ENCODE assay signal across 7 cellular contexts in the genomic region with DNA sequence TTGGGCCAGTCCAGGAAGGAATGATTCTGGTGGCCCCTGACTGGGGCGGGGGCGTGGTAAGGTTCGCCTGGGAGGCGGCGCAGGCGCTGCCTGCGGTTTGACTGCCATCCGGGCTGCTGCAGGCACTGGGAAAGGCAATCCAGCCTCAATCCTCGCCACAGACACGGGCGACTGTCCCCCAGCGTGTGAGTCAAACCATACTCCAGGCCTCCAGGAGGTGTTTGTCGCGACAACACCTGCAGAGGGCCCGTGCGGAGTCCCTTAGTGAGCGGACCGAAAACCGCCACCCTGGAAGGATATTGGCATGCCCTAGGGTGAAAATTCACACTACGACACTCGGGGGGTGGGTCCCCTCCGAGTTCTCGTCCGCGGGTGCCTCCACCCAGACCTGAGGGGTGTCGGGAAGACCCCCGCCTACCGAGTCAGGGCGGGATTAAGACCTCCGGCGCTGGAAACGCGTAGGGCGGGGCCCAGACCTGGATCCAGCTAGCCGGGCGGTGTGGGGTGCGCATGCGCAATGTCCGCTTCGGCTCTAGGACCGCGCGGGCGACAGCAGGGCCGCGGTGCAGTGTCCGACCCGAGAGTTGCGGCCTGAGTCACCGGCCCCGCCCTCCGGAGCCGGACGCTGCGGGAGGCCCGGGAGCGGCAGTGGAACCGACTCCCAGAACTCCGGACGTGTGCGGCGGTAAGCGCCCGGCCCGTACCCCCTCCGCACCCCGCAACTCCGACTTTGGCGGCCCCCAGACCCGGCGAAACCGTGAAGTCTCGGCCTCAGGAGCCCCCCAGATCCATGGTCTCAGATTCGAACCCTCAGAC. TPM values are rescaled to one million over a fixed set of nuclear protein-coding genes. Genes with fewer than 3 reads are reported as not detected.
DNase-seq lines count a peak whose midpoint lies in the region; ATAC-seq and TF ChIP-seq lines count a peak whose summit lies in the region.

TSS of gene CAPNS1 (plus strand) at position 594 of the 816 bp plus-strand sequence. CDS start 946 bp downstream, outside the sequence.

- ATAC-seq in GM18505 (IDR thresholded peaks at IDR 0.05; ENCODE audit: unreplicated experiment) = peak; percentile 89
- peak; percentile 70 for ATAC-seq in HG02973 (IDR thresholded peaks at IDR 0.05; ENCODE audit: unreplicated experiment)
- peak; percentile 97 for ATAC-seq in sciatic nerve

- in situ Hi-C loops in astrocyte of the cerebellum (cut with HindIII; ENCODE audit: low sequenced_read_pairs) = no loop called here

- DNase-seq in NCI-H2029 (lab: John Stamatoyannopoulos, UW) = peak; percentile 94
- peak; percentile 84 for DNase-seq in T-helper 22 cell (ENCODE audit: low read depth)
- peak; percentile 92 for DNase-seq in astrocyte of the cerebellum (ENCODE audit: low read depth)
- DNase-seq in hippocampal formation (lab: John Stamatoyannopoulos, UW) = peak; percentile 92 to 96
- DNase-seq in sciatic nerve (ENCODE audit: low spot score) = peak; percentile 98

- TF ChIP-seq POLR2A in GM18505 (IDR thresholded peaks at IDR 0.05; ENCODE audit: borderline replicate concordance, extremely low read depth, insufficient read depth, insufficient read length) = peak; percentile 91

- TF ChIP-seq CTCF in astrocyte of the cerebellum (IDR thresholded peaks at IDR 0.05; ENCODE audit: low read depth, low read length, missing control alignments) = no peak

- H3K4me3 ChIP-seq in astrocyte of the cerebellum (ENCODE audit: low read depth, low read length) = peak within 1 kb of the TSS; percentile 88

- intact Hi-C loops in sciatic nerve (cut with DNase I) = no loop called here

RNA-seq across cellular contexts. Expression of gene CAPNS1, which starts in this region (rescaled TPM):
- 534 TPM for total RNA-seq in sciatic nerve

Comparison
In these comparisons a context has a peak if more than half of its experiments do, and no peak if none do; other contexts are left out.
1. Peak in every context shown above with its lines: DNase-seq, ATAC-seq and H3K4me3 ChIP-seq.